Comparison of ENCODE assay signal across 1 cellular context in genomic region chr12:11836282-11836963, GRCh38.
TF ChIP-seq lines count a peak whose summit lies in the region.

No MANE protein-coding gene starts in this region.

TF ChIP-seq in GM23338, 12 proteins besides CTCF, POLR2A, EP300 and RAD21 (continued from another document):
- no peak for TF ChIP-seq ZNF462 (CRISPR knock-in tag; IDR thresholded peaks at IDR 0.05)
- no peak for TF ChIP-seq ZNF114 (CRISPR knock-in tag; IDR thresholded peaks at IDR 0.05)
- TF ChIP-seq NANOG (IDR thresholded peaks at IDR 0.05; ENCODE audit: borderline replicate concordance) = no peak
